In the genomic region with DNA sequence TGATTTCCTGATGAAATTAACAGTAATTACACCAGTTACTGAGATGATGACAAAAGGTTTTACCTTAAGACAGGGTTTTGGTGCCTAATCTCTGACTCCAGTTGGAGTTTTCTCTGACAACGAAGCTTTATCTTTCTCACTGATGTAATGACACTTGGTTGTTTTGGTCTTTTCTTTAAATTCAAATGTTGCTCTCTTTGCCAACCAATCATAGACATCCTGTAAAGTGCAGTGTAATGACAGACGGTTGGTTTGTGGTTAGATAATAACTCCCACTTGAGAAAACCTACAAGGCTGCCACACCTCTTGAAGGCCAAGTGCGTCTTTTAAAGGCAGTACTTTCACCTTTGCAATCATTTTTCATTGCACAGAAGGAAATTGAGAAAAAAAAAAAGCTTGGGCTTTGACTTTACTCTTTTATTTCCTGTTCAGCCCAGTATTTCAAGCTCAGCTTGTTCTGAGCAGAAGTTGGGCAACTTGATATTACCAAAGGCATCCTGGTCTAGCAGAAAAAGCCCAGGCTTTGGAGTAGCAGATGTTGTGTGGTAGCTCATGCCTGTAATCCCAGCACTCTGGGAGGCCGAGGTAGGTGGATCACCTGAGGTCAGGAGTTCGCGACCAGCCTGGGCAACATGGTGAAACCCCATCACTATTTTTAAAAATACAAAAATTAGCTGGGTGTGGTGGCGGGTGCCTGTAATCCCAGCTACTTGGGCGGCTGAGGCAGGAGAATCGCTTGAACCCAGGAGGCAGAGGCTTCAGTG, we compare ENCODE assay signal across 8 cellular contexts. TPM values are rescaled to one million over a fixed set of nuclear protein-coding genes. Genes with fewer than 3 reads are reported as not detected.
DNase-seq lines count a peak whose midpoint lies in the region; ATAC-seq, FAIRE-seq and TF ChIP-seq lines count a peak whose summit lies in the region.

No MANE protein-coding gene starts in this region.

- no peak for TF ChIP-seq EP300 in HepG2 (IDR thresholded peaks at IDR 0.05; ENCODE audit: low read depth in 2 of 2, low read length in 2 of 2)
- no peak for TF ChIP-seq EP300 in HepG2 (CRISPR knock-in tag; IDR thresholded peaks at IDR 0.05; ENCODE audit: borderline replicate concordance)

- H3K4me2 ChIP-seq in HepG2 (ENCODE audit: low read depth, low read length), result no peak overlapping the region

- intact Hi-C loops in HepG2 (cut with micrococcal nuclease; ENCODE audit: unreplicated experiment), result no loop called here

- H3K27ac ChIP-seq in liver (ENCODE audit: low read depth in 1 of 2, low read length in 2 of 2) (peak overlapping the region in 1 of 2 donors; percentile 31), HepG2 (ENCODE audit: extremely low read length, insufficient read depth, low read length) (no peak overlapping the region)

- no peak for TF ChIP-seq RAD21 in liver (IDR thresholded peaks at IDR 0.05)
- TF ChIP-seq RAD21 in HepG2 (CRISPR knock-in tag; IDR thresholded peaks at IDR 0.05), result no peak

- H3K27ac Mint-ChIP-seq in naive thymus-derived CD8-positive, alpha-beta T cell, result peak overlapping the region; percentile 88 to 97 (median 94)

- no peak overlapping the region for H3K4me3 ChIP-seq in liver (ENCODE audit: low read depth in 1 of 3, low read length in 3 of 3)
- H3K4me3 ChIP-seq in HepG2 (replicated peaks in 1 of 3; ENCODE audit: insufficient read depth in 1 of 3, low read depth in 2 of 3, low read length in 3 of 3), result no peak overlapping the region

- H3K9me3 Mint-ChIP-seq in naive thymus-derived CD8-positive, alpha-beta T cell, result no peaks in the 10 kb centered on the region

- peaks cover 15 to 65% (median 35%) of the 10 kb centered on the region in 4 donors for H3K4me1 Mint-ChIP-seq in naive thymus-derived CD8-positive, alpha-beta T cell

- H4K20me1 ChIP-seq in HepG2 (ENCODE audit: insufficient read depth, low read length), result no peaks in the 10 kb centered on the region

- no peaks in the 10 kb centered on the region for H3K27me3 Mint-ChIP-seq in naive thymus-derived CD8-positive, alpha-beta T cell

- H3K9ac ChIP-seq in liver (ENCODE audit: low read depth in 1 of 2, low read length in 2 of 2), result no peak overlapping the region
- H3K9ac ChIP-seq in HepG2 (ENCODE audit: insufficient read depth, low read depth, low read length), result no peak overlapping the region

- H3K4me1 ChIP-seq in liver (ENCODE audit: control insufficient read depth in 4 of 4, insufficient read depth in 4 of 4, low read length in 3 of 4), result peaks cover 7 to 19% (median 17%) of the 10 kb centered on the region in 4 donors
- peaks cover 9% of the 10 kb centered on the region; the same call in 1 of the 2 replicates for H3K4me1 ChIP-seq in HepG2 (ENCODE audit: insufficient read depth, low read length)

- TF ChIP-seq POLR2A in HepG2 (IDR thresholded peaks at IDR 0.05; ENCODE audit: insufficient read depth in 1 of 2, low read depth in 2 of 2, low read length in 2 of 2) (no peak), GM12892 (IDR thresholded peaks at IDR 0.05; ENCODE audit: low read depth, low read length) (no peak)

- peak overlapping the region; percentile 64 to 83 (median 74) for H3K4me3 Mint-ChIP-seq in naive thymus-derived CD8-positive, alpha-beta T cell

- 76% methylated on average over 9 of the region's 9 CpGs for WGBS in liver
- WGBS in HepG2 (ENCODE audit: low lambda C conversion rate), result 86% methylated on average over 9 of the region's 9 CpGs

- H2AFZ ChIP-seq in HepG2 (ENCODE audit: low read length), result no peak overlapping the region

- ATAC-seq in HepG2 (no peak), HG03342 (IDR thresholded peaks at IDR 0.05; ENCODE audit: unreplicated experiment) (no peak)
- ATAC-seq in naive thymus-derived CD8-positive, alpha-beta T cell, result peak; percentile 99 to 100

- H3K9me3 ChIP-seq in liver (ENCODE audit: control insufficient read depth in 4 of 4, low read length in 3 of 4), result no peaks in the 10 kb centered on the region
- no peaks in the 10 kb centered on the region for H3K9me3 ChIP-seq in HepG2 (ENCODE audit: low read length)

- H3K27me3 ChIP-seq in liver (ENCODE audit: control insufficient read depth in 4 of 4, insufficient read depth in 4 of 4, low read length in 3 of 4) (no peaks in the 10 kb centered on the region), HepG2 (ENCODE audit: control insufficient read depth in 1 of 2, insufficient read depth in 2 of 2, low read length in 2 of 2) (no peaks in the 10 kb centered on the region; a peak in 1 of 5 replicates)

- BruUV-seq in HepG2 (replicated peaks; lab: Mats Ljungman, UMichigan), result no TSS peak

- no peaks in the 10 kb centered on the region for H3K79me2 ChIP-seq in HepG2 (ENCODE audit: insufficient read depth, low read length)

- H3K36me3 Mint-ChIP-seq in naive thymus-derived CD8-positive, alpha-beta T cell, result peaks cover 0 to 21% (median 3%) of the 10 kb centered on the region in 3 donors

- H3K36me3 ChIP-seq in liver (ENCODE audit: control insufficient read depth in 4 of 4, insufficient read depth in 3 of 4, low read depth in 1 of 4, low read length in 3 of 4), result peaks cover 0 to 6% (median 0%) of the 10 kb centered on the region in 4 donors
- peaks cover 0 to 2% of the 10 kb centered on the region in 2 experiments; a peak in 4 of 5 replicates for H3K36me3 ChIP-seq in HepG2 (replicated peaks in 1 of 2; ENCODE audit: control insufficient read depth in 1 of 2, insufficient read depth in 2 of 2, low read length in 2 of 2)

- POLR2A ChIA-PET in HepG2 (lab: Yijun Ruan, JAX), result no interaction called here
- POLR2A ChIA-PET in naive thymus-derived CD8-positive, alpha-beta T cell (lab: Charles Lee), result interaction anchor here (0.6 to 2.4 kb wide), 14 partner anchors 11 to 459 kb away, joined by 3 to 35 read pairs (median 5); a partner anchor contains a TSS

- DNase-seq in HepG2 (ENCODE audit: low spot score) (no peak), KBM-7 (peak; percentile 93), SIG-M5 treated with dmso at 0.1 percent for 504 hours (lab: John Stamatoyannopoulos, UW; ENCODE audit: unreplicated experiment) (peak; percentile 97), amniotic epithelial cell (ENCODE audit: low read depth) (peak; percentile 82), GM12892 (ENCODE audit: insufficient read length) (no peak)
- peak in 9 of 10 donors; percentile 31 to 93 (median 80) for DNase-seq in naive thymus-derived CD8-positive, alpha-beta T cell

- in situ Hi-C loops in HepG2 (cut with HindIII; ENCODE audit: extremely low pct_ligation_motif_present, low pct_unique_long_range_greater_than_20kb), result no loop called here
- in situ Hi-C loops in KBM-7 (cut with MboI; ENCODE audit: low pct_unique_long_range_greater_than_20kb, low sequenced_read_pairs), result no loop called here

- FAIRE-seq in HepG2 (lab: Jason Lieb, UNC), result no peak
- no peak for FAIRE-seq in GM12892 (lab: Jason Lieb, UNC)

- CTCF ChIA-PET in HepG2 (lab: Yijun Ruan, JAX; ENCODE audit: low intra/inter-chr PET ratio, low total read pairs), result no interaction called here

- TF ChIP-seq CTCF in liver (IDR thresholded peaks at IDR 0.05; ENCODE audit: low read depth, low read length, missing input control) (no peak), HepG2 (CRISPR knock-in tag; IDR thresholded peaks at IDR 0.05) (no peak)

RNA-seq across cellular contexts. Expression of a gene that starts 14.9 kb away (rescaled TPM):
- total RNA-seq in liver (1 to 10 TPM; 6.4 to 9.2 TPM), HepG2 (2016; rRNA removed; fragmentation: Illumina TruSeq; extraction: Trizol) (4.6 and 5.8 TPM in 2 replicates)
- polyA plus RNA-seq in liver (1 to 10 TPM; 3.2 TPM), HepG2 (2011; rRNA removed) (1.2 and 1.9 TPM in 2 replicates)
- 0.51 and 0.53 TPM in 2 replicates for total RNA-seq in HepG2 (2016; cell fraction: cytosol; rRNA removed; fragmentation: Illumina TruSeq; extraction: Trizol; ENCODE audit: low read depth)
- 4.4 and 6.6 TPM in 2 replicates for total RNA-seq in HepG2 (2016; cell fraction: insoluble cytoplasmic fraction; rRNA removed; fragmentation: Illumina TruSeq; extraction: Trizol)
- total RNA-seq in HepG2 (2016; cell fraction: membrane; rRNA removed; fragmentation: Illumina TruSeq; extraction: Trizol), result 2.5 and 2.9 TPM in 2 replicates
- total RNA-seq in HepG2 (2016; cell fraction: nucleus; rRNA removed; fragmentation: Illumina TruSeq; extraction: Trizol), result 3.9 and 4.1 TPM in 2 replicates
- 0.83 and 1.0 TPM in 2 replicates for polyA plus RNA-seq in HepG2 (2011; cell fraction: cytosol; rRNA removed)
- polyA plus RNA-seq in HepG2 (2011; cell fraction: nucleus; rRNA removed), result 1.3 and 1.5 TPM in 2 replicates
- polyA plus RNA-seq in HepG2 (2012), result 1.7 and 2.7 TPM in 2 replicates
- 0.14 and 0.24 TPM in 2 replicates for polyA plus RNA-seq in HepG2 (2016; cell fraction: cytosol; fragmentation: Illumina TruSeq; extraction: Trizol; ENCODE audit: low read depth)
- 3.9 and 4.2 TPM in 2 replicates for polyA plus RNA-seq in HepG2 (2016; cell fraction: insoluble cytoplasmic fraction; fragmentation: Illumina TruSeq; extraction: Trizol; ENCODE audit: low read depth)
- 0.95 and 0.99 TPM in 2 replicates for polyA plus RNA-seq in HepG2 (2016; cell fraction: membrane; fragmentation: Illumina TruSeq; extraction: Trizol; ENCODE audit: low read depth)
- polyA plus RNA-seq in HepG2 (2016; cell fraction: nucleus; fragmentation: Illumina TruSeq; extraction: Trizol; ENCODE audit: insufficient read depth, low read depth), result 5.3 and 5.7 TPM in 2 replicates
- polyA minus RNA-seq in HepG2 (2011; rRNA and poly(A)+ RNA removed; ENCODE audit: low replicate concordance), result 0.96 and 5.8 TPM in 2 replicates
- polyA minus RNA-seq in HepG2 (2011; cell fraction: cytosol; rRNA and poly(A)+ RNA removed), result 1.9 and 2.7 TPM in 2 replicates
- polyA minus RNA-seq in HepG2 (2011; cell fraction: nucleus; rRNA and poly(A)+ RNA removed), result 4.1 and 5.1 TPM in 2 replicates
- 10 to 100 TPM; 23.1 to 23.5 TPM for total RNA-seq in naive thymus-derived CD8-positive, alpha-beta T cell
- polyA plus RNA-seq in naive thymus-derived CD8-positive, alpha-beta T cell, result 1 to 10 TPM; 3.5 to 5.1 (median 3.7) TPM
- 4.0 TPM for polyA plus RNA-seq in GM12892 (2012; ENCODE audit: missing spikeins)

RNA-seq across cellular contexts. Expression of a gene that starts 32.4 kb away (rescaled TPM):
- total RNA-seq in liver, result under 1 TPM; 0.14 to 0.50 TPM
- polyA plus RNA-seq in liver, result under 1 TPM; 0.10 to 0.39 TPM
- total RNA-seq in HepG2 (2016; rRNA removed; fragmentation: Illumina TruSeq; extraction: Trizol), result not detected in 2 replicates
- not detected in 2 replicates for total RNA-seq in HepG2 (2016; cell fraction: cytosol; rRNA removed; fragmentation: Illumina TruSeq; extraction: Trizol; ENCODE audit: low read depth)
- not detected in 2 replicates for total RNA-seq in HepG2 (2016; cell fraction: insoluble cytoplasmic fraction; rRNA removed; fragmentation: Illumina TruSeq; extraction: Trizol)
- total RNA-seq in HepG2 (2016; cell fraction: membrane; rRNA removed; fragmentation: Illumina TruSeq; extraction: Trizol), result not detected in 2 replicates
- not detected in 2 replicates for total RNA-seq in HepG2 (2016; cell fraction: nucleus; rRNA removed; fragmentation: Illumina TruSeq; extraction: Trizol)
- not detected in 2 replicates for polyA plus RNA-seq in HepG2 (2011; rRNA removed)
- not detected in 2 replicates for polyA plus RNA-seq in HepG2 (2011; cell fraction: cytosol; rRNA removed)
- polyA plus RNA-seq in HepG2 (2011; cell fraction: nucleus; rRNA removed), result not detected in 2 replicates
- not detected in 2 replicates for polyA plus RNA-seq in HepG2 (2012)
- not detected in 2 replicates for polyA plus RNA-seq in HepG2 (2016; cell fraction: cytosol; fragmentation: Illumina TruSeq; extraction: Trizol; ENCODE audit: low read depth)
- polyA plus RNA-seq in HepG2 (2016; cell fraction: insoluble cytoplasmic fraction; fragmentation: Illumina TruSeq; extraction: Trizol; ENCODE audit: low read depth), result not detected in 2 replicates
- polyA plus RNA-seq in HepG2 (2016; cell fraction: membrane; fragmentation: Illumina TruSeq; extraction: Trizol; ENCODE audit: low read depth), result not detected in 2 replicates
- polyA plus RNA-seq in HepG2 (2016; cell fraction: nucleus; fragmentation: Illumina TruSeq; extraction: Trizol; ENCODE audit: insufficient read depth, low read depth), result not detected in 2 replicates
- polyA minus RNA-seq in HepG2 (2011; rRNA and poly(A)+ RNA removed; ENCODE audit: low replicate concordance), result 0.07 TPM in 1 of 2 replicates, not detected in the other
- not detected in 2 replicates for polyA minus RNA-seq in HepG2 (2011; cell fraction: cytosol; rRNA and poly(A)+ RNA removed)
- 0.13 and 0.25 TPM in 2 replicates for polyA minus RNA-seq in HepG2 (2011; cell fraction: nucleus; rRNA and poly(A)+ RNA removed)
- total RNA-seq in naive thymus-derived CD8-positive, alpha-beta T cell, result not detected
- not detected for polyA plus RNA-seq in naive thymus-derived CD8-positive, alpha-beta T cell
- polyA plus RNA-seq in GM12892 (2012; ENCODE audit: missing spikeins), result not detected

RNA-seq across cellular contexts. Expression of a gene that starts 42.3 kb away (rescaled TPM):
- total RNA-seq in liver (not detected), HepG2 (2016; rRNA removed; fragmentation: Illumina TruSeq; extraction: Trizol) (not detected in 2 replicates)
- polyA plus RNA-seq in liver (not detected), HepG2 (2011; rRNA removed) (not detected in 2 replicates)
- not detected in 2 replicates for total RNA-seq in HepG2 (2016; cell fraction: cytosol; rRNA removed; fragmentation: Illumina TruSeq; extraction: Trizol; ENCODE audit: low read depth)
- total RNA-seq in HepG2 (2016; cell fraction: insoluble cytoplasmic fraction; rRNA removed; fragmentation: Illumina TruSeq; extraction: Trizol), result not detected in 2 replicates
- not detected in 2 replicates for total RNA-seq in HepG2 (2016; cell fraction: membrane; rRNA removed; fragmentation: Illumina TruSeq; extraction: Trizol)
- total RNA-seq in HepG2 (2016; cell fraction: nucleus; rRNA removed; fragmentation: Illumina TruSeq; extraction: Trizol), result not detected in 2 replicates
- not detected in 2 replicates for polyA plus RNA-seq in HepG2 (2011; cell fraction: cytosol; rRNA removed)
- polyA plus RNA-seq in HepG2 (2011; cell fraction: nucleus; rRNA removed), result not detected in 2 replicates
- polyA plus RNA-seq in HepG2 (2012), result not detected in 2 replicates
- not detected in 2 replicates for polyA plus RNA-seq in HepG2 (2016; cell fraction: cytosol; fragmentation: Illumina TruSeq; extraction: Trizol; ENCODE audit: low read depth)
- polyA plus RNA-seq in HepG2 (2016; cell fraction: insoluble cytoplasmic fraction; fragmentation: Illumina TruSeq; extraction: Trizol; ENCODE audit: low read depth), result not detected in 2 replicates
- not detected in 2 replicates for polyA plus RNA-seq in HepG2 (2016; cell fraction: membrane; fragmentation: Illumina TruSeq; extraction: Trizol; ENCODE audit: low read depth)
- not detected in 2 replicates for polyA plus RNA-seq in HepG2 (2016; cell fraction: nucleus; fragmentation: Illumina TruSeq; extraction: Trizol; ENCODE audit: insufficient read depth, low read depth)
- not detected in 2 replicates for polyA minus RNA-seq in HepG2 (2011; rRNA and poly(A)+ RNA removed; ENCODE audit: low replicate concordance)
- not detected in 2 replicates for polyA minus RNA-seq in HepG2 (2011; cell fraction: cytosol; rRNA and poly(A)+ RNA removed)
- polyA minus RNA-seq in HepG2 (2011; cell fraction: nucleus; rRNA and poly(A)+ RNA removed), result not detected in 2 replicates
- not detected for total RNA-seq in naive thymus-derived CD8-positive, alpha-beta T cell
- polyA plus RNA-seq in naive thymus-derived CD8-positive, alpha-beta T cell, result not detected
- polyA plus RNA-seq in GM12892 (2012; ENCODE audit: missing spikeins), result not detected

RNA-seq across cellular contexts. Expression of a gene that starts 43.2 kb away (rescaled TPM):
- 10 to 100 TPM in 1 of 2 donors, 1 to 10 TPM in 1; 5.7 to 15.7 TPM for total RNA-seq in liver
- polyA plus RNA-seq in liver, result 10 to 100 TPM; 44.8 to 81.4 TPM
- total RNA-seq in HepG2 (2016; rRNA removed; fragmentation: Illumina TruSeq; extraction: Trizol), result 55.8 and 59.3 TPM in 2 replicates
- 52.2 and 57.2 TPM in 2 replicates for total RNA-seq in HepG2 (2016; cell fraction: cytosol; rRNA removed; fragmentation: Illumina TruSeq; extraction: Trizol; ENCODE audit: low read depth)
- total RNA-seq in HepG2 (2016; cell fraction: insoluble cytoplasmic fraction; rRNA removed; fragmentation: Illumina TruSeq; extraction: Trizol), result 56.8 and 58.5 TPM in 2 replicates
- 56.1 and 57.7 TPM in 2 replicates for total RNA-seq in HepG2 (2016; cell fraction: membrane; rRNA removed; fragmentation: Illumina TruSeq; extraction: Trizol)
- total RNA-seq in HepG2 (2016; cell fraction: nucleus; rRNA removed; fragmentation: Illumina TruSeq; extraction: Trizol), result 17.8 and 21.4 TPM in 2 replicates
- 37.3 and 43.0 TPM in 2 replicates for polyA plus RNA-seq in HepG2 (2011; rRNA removed)
- 48.9 and 77.5 TPM in 2 replicates for polyA plus RNA-seq in HepG2 (2011; cell fraction: cytosol; rRNA removed)
- polyA plus RNA-seq in HepG2 (2011; cell fraction: nucleus; rRNA removed), result 42.4 and 44.7 TPM in 2 replicates
- 23.3 and 41.2 TPM in 2 replicates for polyA plus RNA-seq in HepG2 (2012)
- 60.3 and 61.5 TPM in 2 replicates for polyA plus RNA-seq in HepG2 (2016; cell fraction: cytosol; fragmentation: Illumina TruSeq; extraction: Trizol; ENCODE audit: low read depth)
- polyA plus RNA-seq in HepG2 (2016; cell fraction: insoluble cytoplasmic fraction; fragmentation: Illumina TruSeq; extraction: Trizol; ENCODE audit: low read depth), result 63.8 and 68.9 TPM in 2 replicates
- 57.3 and 58.6 TPM in 2 replicates for polyA plus RNA-seq in HepG2 (2016; cell fraction: membrane; fragmentation: Illumina TruSeq; extraction: Trizol; ENCODE audit: low read depth)
- 41.8 and 47.8 TPM in 2 replicates for polyA plus RNA-seq in HepG2 (2016; cell fraction: nucleus; fragmentation: Illumina TruSeq; extraction: Trizol; ENCODE audit: insufficient read depth, low read depth)
- polyA minus RNA-seq in HepG2 (2011; rRNA and poly(A)+ RNA removed; ENCODE audit: low replicate concordance), result 17.7 and 18.6 TPM in 2 replicates
- 12.2 and 17.8 TPM in 2 replicates for polyA minus RNA-seq in HepG2 (2011; cell fraction: cytosol; rRNA and poly(A)+ RNA removed)
- polyA minus RNA-seq in HepG2 (2011; cell fraction: nucleus; rRNA and poly(A)+ RNA removed), result 8.8 and 10.2 TPM in 2 replicates
- 10 to 100 TPM; 10.4 to 13.1 TPM for total RNA-seq in naive thymus-derived CD8-positive, alpha-beta T cell
- polyA plus RNA-seq in naive thymus-derived CD8-positive, alpha-beta T cell, result 10 to 100 TPM; 23.4 to 26.0 (median 24.7) TPM
- 15.1 TPM for polyA plus RNA-seq in GM12892 (2012; ENCODE audit: missing spikeins)

RNA-seq across cellular contexts. Expression of a gene that starts 45.1 kb away (rescaled TPM):
- total RNA-seq in liver (not detected), HepG2 (2016; rRNA removed; fragmentation: Illumina TruSeq; extraction: Trizol) (not detected in 2 replicates)
- polyA plus RNA-seq in liver (under 1 TPM; 0.10 to 0.32 TPM), HepG2 (2011; rRNA removed) (not detected in 2 replicates)
- total RNA-seq in HepG2 (2016; cell fraction: cytosol; rRNA removed; fragmentation: Illumina TruSeq; extraction: Trizol; ENCODE audit: low read depth), result not detected in 2 replicates
- not detected in 2 replicates for total RNA-seq in HepG2 (2016; cell fraction: insoluble cytoplasmic fraction; rRNA removed; fragmentation: Illumina TruSeq; extraction: Trizol)
- total RNA-seq in HepG2 (2016; cell fraction: membrane; rRNA removed; fragmentation: Illumina TruSeq; extraction: Trizol), result not detected in 2 replicates
- not detected in 2 replicates for total RNA-seq in HepG2 (2016; cell fraction: nucleus; rRNA removed; fragmentation: Illumina TruSeq; extraction: Trizol)
- polyA plus RNA-seq in HepG2 (2011; cell fraction: cytosol; rRNA removed), result not detected in 2 replicates
- not detected in 2 replicates for polyA plus RNA-seq in HepG2 (2011; cell fraction: nucleus; rRNA removed)
- polyA plus RNA-seq in HepG2 (2012), result 0.47 and 0.69 TPM in 2 replicates
- polyA plus RNA-seq in HepG2 (2016; cell fraction: cytosol; fragmentation: Illumina TruSeq; extraction: Trizol; ENCODE audit: low read depth), result not detected in 2 replicates
- not detected in 2 replicates for polyA plus RNA-seq in HepG2 (2016; cell fraction: insoluble cytoplasmic fraction; fragmentation: Illumina TruSeq; extraction: Trizol; ENCODE audit: low read depth)
- not detected in 2 replicates for polyA plus RNA-seq in HepG2 (2016; cell fraction: membrane; fragmentation: Illumina TruSeq; extraction: Trizol; ENCODE audit: low read depth)
- polyA plus RNA-seq in HepG2 (2016; cell fraction: nucleus; fragmentation: Illumina TruSeq; extraction: Trizol; ENCODE audit: insufficient read depth, low read depth), result not detected in 2 replicates
- polyA minus RNA-seq in HepG2 (2011; rRNA and poly(A)+ RNA removed; ENCODE audit: low replicate concordance), result not detected in 2 replicates
- not detected in 2 replicates for polyA minus RNA-seq in HepG2 (2011; cell fraction: cytosol; rRNA and poly(A)+ RNA removed)
- not detected in 2 replicates for polyA minus RNA-seq in HepG2 (2011; cell fraction: nucleus; rRNA and poly(A)+ RNA removed)
- not detected for total RNA-seq in naive thymus-derived CD8-positive, alpha-beta T cell
- 1 to 10 TPM in 1 of 3 donors, under 1 TPM in 2; 0.25 to 2.1 (median 0.51) TPM for polyA plus RNA-seq in naive thymus-derived CD8-positive, alpha-beta T cell
- 0.76 TPM for polyA plus RNA-seq in GM12892 (2012; ENCODE audit: missing spikeins)

Comparison
In these comparisons a context has a peak if more than half of its experiments do, and no peak if none do; other contexts are left out.
1. ATAC-seq: peak in naive thymus-derived CD8-positive, alpha-beta T cell (2 of 2); none in HepG2 (single experiment) and HG03342 (single experiment).
2. DNase-seq: peak in KBM-7 (single experiment), SIG-M5 treated with dmso at 0.1 percent for 504 hours (single experiment), amniotic epithelial cell (single experiment) and naive thymus-derived CD8-positive, alpha-beta T cell (9 of 10); none in HepG2 (single experiment) and GM12892 (single experiment).